In genomic region chr6:128516514-128516898, GRCh38 we compare ENCODE assay signal across 8 cellular contexts. TPM values are rescaled to one million over a fixed set of nuclear protein-coding genes. Genes with fewer than 3 reads are reported as not detected.
DNase-seq lines count a peak whose midpoint lies in the region; ATAC-seq and TF ChIP-seq lines count a peak whose summit lies in the region.

No MANE protein-coding gene starts in this region.

- dilution Hi-C loops in mammary epithelial cell (cut with HindIII; ENCODE audit: low sequenced_read_pairs) = no loop called here

- H2BK5ac ChIP-seq in mesenchymal stem cell (ENCODE audit: low read depth, low read length, poor library complexity, severe bottlenecking) = no peak overlapping the region

- no peak overlapping the region for H3K23ac ChIP-seq in mesenchymal stem cell (ENCODE audit: low read length in 2 of 2)

- H3K4me1 ChIP-seq in BE2C (peaks cover 7% of the 10 kb centered on the region), KMS-11 (ENCODE audit: low read depth, poor library complexity, severe bottlenecking) (peaks cover 37% of the 10 kb centered on the region), mammary epithelial cell (ENCODE audit: insufficient read depth, low read length) (peaks cover 33% of the 10 kb centered on the region), mesenchymal stem cell (ENCODE audit: control insufficient read depth, insufficient read depth, low read depth, low read length) (peaks cover 3% of the 10 kb centered on the region)

- in situ Hi-C loops in mammary epithelial cell (cut with MboI; ENCODE audit: low sequenced_read_pairs in 2 of 2) = loop anchor here in 1 of 2 donors (25.0 kb wide), 2 partner anchors 354 to 779 kb away; no protein-coding TSS in a partner anchor

- no peak overlapping the region for H2AK5ac ChIP-seq in mesenchymal stem cell (ENCODE audit: low read length, severe bottlenecking)

- peak; percentile 63 for TF ChIP-seq CTCF in BE2C (IDR thresholded peaks at IDR 0.05; ENCODE audit: low read depth, low read length)
- no peak for TF ChIP-seq CTCF in KMS-11 (conservative IDR thresholded peaks at IDR 0.05; ENCODE audit: low read depth, low read length)
- peak; percentile 33 to 58 for TF ChIP-seq CTCF in mammary epithelial cell (conservative IDR thresholded peaks at IDR 0.05 in 1 of 2, IDR thresholded peaks at IDR 0.05 in 1 of 2; ENCODE audit: extremely low read depth in 1 of 2, insufficient read depth in 1 of 2, low read depth in 1 of 2, low read length in 2 of 2)

- CTCF ChIA-PET in mammary epithelial cell (lab: Charles Lee; ENCODE audit: low non-redundant PET) = interaction anchor here (0.6 to 0.7 kb wide), 5 partner anchors 28 to 661 kb away, joined by 3 to 5 read pairs (median 3); no protein-coding TSS in a partner anchor

- intact Hi-C loops in mammary epithelial cell (cut with micrococcal nuclease) = loop anchor here (1.0 to 10.0 kb wide), 5 partner anchors 142 to 858 kb away; no protein-coding TSS in a partner anchor

- no peak overlapping the region for H3K4ac ChIP-seq in mesenchymal stem cell (ENCODE audit: low read depth in 1 of 2, low read length in 2 of 2)

- no peak overlapping the region for H3K18ac ChIP-seq in mesenchymal stem cell (ENCODE audit: low read depth in 1 of 2, low read length in 2 of 2)

- H2BK15ac ChIP-seq in mesenchymal stem cell (ENCODE audit: low read depth, poor library complexity, severe bottlenecking) = no peak overlapping the region

- peak overlapping the region; percentile 8; the same call in 1 of the 2 replicates for H3K4me3 ChIP-seq in BE2C (ENCODE audit: low read depth, low read length)
- H3K4me3 ChIP-seq in KMS-11 (IDR thresholded peaks at IDR 0.05; ENCODE audit: insufficient read depth, low read depth, low read length) = no peak overlapping the region
- peak overlapping the region in 1 of 3 experiments; percentile 12 for H3K4me3 ChIP-seq in mammary epithelial cell (replicated peaks in 1 of 3; ENCODE audit: insufficient read depth in 1 of 3, low read depth in 2 of 3, low read length in 3 of 3)
- H3K4me3 ChIP-seq in mesenchymal stem cell (ENCODE audit: insufficient read depth in 1 of 2, low read depth in 1 of 2, low read length in 2 of 2) = no peak overlapping the region

- H3K27me3 ChIP-seq in BE2C (no peaks in the 10 kb centered on the region), KMS-11 (ENCODE audit: insufficient read depth, low read depth) (no peaks in the 10 kb centered on the region), mammary epithelial cell (ENCODE audit: insufficient read depth, low read length) (no peaks in the 10 kb centered on the region), mesenchymal stem cell (ENCODE audit: control insufficient read depth in 1 of 2, insufficient read depth in 1 of 2, low read length in 2 of 2) (no peaks in the 10 kb centered on the region)

- H3K4me2 ChIP-seq in KMS-11 (peak overlapping the region; percentile 92), mammary epithelial cell (ENCODE audit: insufficient read depth, low read depth, low read length) (peak overlapping the region; percentile 86), mesenchymal stem cell (ENCODE audit: low read length, poor library complexity, severe bottlenecking) (no peak overlapping the region)

- H4K20me1 ChIP-seq in KMS-11 (ENCODE audit: insufficient read depth) = 0 out of 2 replicates have a peak, but pooled peaks cover 6% of the 10 kb centered on the region
- H4K20me1 ChIP-seq in mammary epithelial cell (ENCODE audit: insufficient read depth, low read length) = no peaks in the 10 kb centered on the region

- WGBS in mammary epithelial cell (ENCODE audit: low coverage, missing lambda C conversion rate) = 8% methylated on average over 1 of the region's 1 CpG
- 0% methylated on average over 1 of the region's 1 CpG for WGBS in mesenchymal stem cell

- no peak overlapping the region for H3K14ac ChIP-seq in mesenchymal stem cell (ENCODE audit: low read length in 2 of 2)

- no peak overlapping the region for H2AFZ ChIP-seq in KMS-11 (ENCODE audit: low read depth)
- H2AFZ ChIP-seq in mammary epithelial cell (ENCODE audit: low read depth, low read length) = no peak overlapping the region
- H2AFZ ChIP-seq in mesenchymal stem cell (ENCODE audit: low read depth, low read length) = no peak overlapping the region

- DNase-seq in BE2C (peak; percentile 17), mammary epithelial cell (no peak), mesenchymal stem cell (peak; percentile 62), left lobe of liver (ENCODE audit: low spot score) (no peak), HuH-7.5 (ENCODE audit: low spot score) (no peak)
- no peak for DNase-seq in activated CD4-positive, CD25-positive, alpha-beta regulatory T cell treated with anti-CD3 and anti-CD28 coated beads, Interleukin-2, amount 50 U/mL, for 72 hours
- no peak for DNase-seq in activated T-cell treated with anti-CD3 and anti-CD28 coated beads, Interleukin-2, amount 50 U/mL, for 1 hour

- H3K9me3 ChIP-seq in BE2C = no peaks in the 10 kb centered on the region
- H3K9me3 ChIP-seq in mammary epithelial cell (replicated peaks; ENCODE audit: insufficient read depth, low read length) = no peaks in the 10 kb centered on the region
- no peaks in the 10 kb centered on the region for H3K9me3 ChIP-seq in mesenchymal stem cell (ENCODE audit: control insufficient read depth, low read length)

- peaks cover 2% of the 10 kb centered on the region for H3K79me1 ChIP-seq in mesenchymal stem cell (replicated peaks; ENCODE audit: low read length, poor library complexity, severe bottlenecking)

- no peak for ATAC-seq in left lobe of liver

- H3K79me2 ChIP-seq in KMS-11 (ENCODE audit: insufficient read depth, low read depth) (peaks cover 86% of the 10 kb centered on the region), mammary epithelial cell (ENCODE audit: insufficient read depth, low read length) (peaks cover 87% of the 10 kb centered on the region)

- H4K8ac ChIP-seq in mesenchymal stem cell (ENCODE audit: low read length) = no peak overlapping the region

- H2BK12ac ChIP-seq in mesenchymal stem cell (ENCODE audit: low read length in 2 of 2) = no peak overlapping the region

- H3K36me3 ChIP-seq in BE2C (no peaks in the 10 kb centered on the region), KMS-11 (ENCODE audit: insufficient read depth) (no peaks in the 10 kb centered on the region), mammary epithelial cell (ENCODE audit: insufficient read depth, low read length) (no peaks in the 10 kb centered on the region), mesenchymal stem cell (ENCODE audit: control insufficient read depth in 1 of 2, insufficient read depth in 2 of 2, low read depth in 1 of 2, low read length in 2 of 2) (no peaks in the 10 kb centered on the region)

- H4K91ac ChIP-seq in mesenchymal stem cell (ENCODE audit: low read length) = no peak overlapping the region

- no peak overlapping the region for H3K9ac ChIP-seq in KMS-11
- H3K9ac ChIP-seq in mammary epithelial cell (ENCODE audit: insufficient read depth, low read length) = no peak overlapping the region
- H3K9ac ChIP-seq in mesenchymal stem cell (ENCODE audit: low read length) = no peak overlapping the region

- H2BK120ac ChIP-seq in mesenchymal stem cell (ENCODE audit: low read depth, low read length) = no peak overlapping the region

- no TSS peak for BruUV-seq in mammary epithelial cell (replicated peaks; lab: Mats Ljungman, UMichigan)

- H3K27ac ChIP-seq in KMS-11 (no peak overlapping the region), mammary epithelial cell (ENCODE audit: insufficient read depth, low read depth, low read length) (peak overlapping the region; percentile 33), mesenchymal stem cell (ENCODE audit: low read length, poor library complexity, severe bottlenecking) (peak overlapping the region; percentile 68)

RNA-seq across cellular contexts. Expression of gene PTPRK, which starts 3.9 kb away (rescaled TPM):
- 7.5 TPM for polyA plus RNA-seq in BE2C (2012; ENCODE audit: insufficient read depth, insufficient read length, low read depth)
- total RNA-seq in mammary epithelial cell (100 to 1,000 TPM; 103 to 336 TPM), left lobe of liver (38.2 TPM)
- polyA plus RNA-seq in mammary epithelial cell = 14.7 TPM
- polyA minus RNA-seq in mammary epithelial cell = 138 TPM
- polyA plus RNA-seq in mesenchymal stem cell (2013, experiment 1 of 2) = 48.5 TPM
- 49.0 TPM for polyA plus RNA-seq in mesenchymal stem cell (2013, experiment 2 of 2)

Comparison
In these comparisons a context has a peak if more than half of its experiments do, and no peak if none do; other contexts are left out.
1. DNase-seq: peak in BE2C (single experiment) and mesenchymal stem cell (single experiment); none in mammary epithelial cell (single experiment), left lobe of liver (single experiment), HuH-7.5 (single experiment), activated CD4-positive, CD25-positive, alpha-beta regulatory T cell treated with anti-CD3 and anti-CD28 coated beads, Interleukin-2, amount 50 U/mL, for 72 hours (single experiment) and activated T-cell treated with anti-CD3 and anti-CD28 coated beads, Interleukin-2, amount 50 U/mL, for 1 hour (single experiment).